In genomic region chr10:5283305-5284158, GRCh38 we compare ENCODE assay signal across 8 cellular contexts.
DNase-seq lines count a peak whose midpoint lies in the region; ATAC-seq, FAIRE-seq and TF ChIP-seq lines count a peak whose summit lies in the region.

No MANE protein-coding gene starts in this region.

- no peak for TF ChIP-seq POLR2A in adrenal gland (IDR thresholded peaks at IDR 0.05)
- TF ChIP-seq POLR2A in spleen (IDR thresholded peaks at IDR 0.05), result no peak

- no peak overlapping the region for H3K4me3 ChIP-seq in SJSA1
- no peak overlapping the region for H3K4me3 ChIP-seq in adrenal gland
- no peak overlapping the region for H3K4me3 ChIP-seq in right cardiac atrium (ENCODE audit: low read length)
- H3K4me3 ChIP-seq in spleen, result no peak overlapping the region

- peaks cover 11% of the 10 kb centered on the region; the same call in 1 of the 2 replicates for H3K36me3 ChIP-seq in SJSA1
- no peaks in the 10 kb centered on the region for H3K36me3 ChIP-seq in adrenal gland (replicated peaks in 1 of 2)
- no peaks in the 10 kb centered on the region for H3K36me3 ChIP-seq in spleen

- H3K27ac ChIP-seq in SJSA1 (peak overlapping the region; percentile 74), adrenal gland (no peak overlapping the region), right cardiac atrium (ENCODE audit: low read length) (no peak overlapping the region), spleen (peak overlapping the region in 2 of 8 donors; percentile 71 to 74)

- DNase-seq in COLO829 (ENCODE audit: low spot score), result peak; percentile 45
- DNase-seq in HT1080 (ENCODE audit: low read depth), result peak; percentile 22
- DNase-seq in SJSA1 (ENCODE audit: low read depth in 1 of 2, low spot score in 2 of 2), result peak; percentile 43 to 54
- peak; percentile 48 to 83 (median 68) for DNase-seq in adrenal gland
- DNase-seq in right cardiac atrium, result peak; percentile 68 to 83 (median 71)
- DNase-seq in spleen, result no peak
- DNase-seq in RCC 7860 (ENCODE audit: low spot score), result no peak

- H3K4me1 ChIP-seq in SJSA1 (replicated peaks), result peaks cover 18% of the 10 kb centered on the region
- no peaks in the 10 kb centered on the region for H3K4me1 ChIP-seq in adrenal gland (replicated peaks in 1 of 2)
- H3K4me1 ChIP-seq in right cardiac atrium (ENCODE audit: control insufficient read depth, insufficient read depth, low read length), result no peaks in the 10 kb centered on the region
- H3K4me1 ChIP-seq in spleen, result peaks cover 0 to 18% (median 4%) of the 10 kb centered on the region in 6 donors

- WGBS in adrenal gland, 4 donors, result 32 to 37% (median 35%) methylated on average over 14 of the region's 14 CpGs
- 42% methylated on average over 14 of the region's 14 CpGs for WGBS in right cardiac atrium
- 36 to 56% (median 51%) methylated on average over 14 of the region's 14 CpGs for WGBS in spleen, 5 donors

- intact Hi-C loops in adrenal gland (cut with DNase I), result loop anchor here (10.0 kb wide), 2 partner anchors 269 to 439 kb away; no protein-coding TSS in a partner anchor
- intact Hi-C loops in right cardiac atrium (cut with DNase I), result loop anchor here in 3 of 4 donors (2.0 to 10.0 kb wide), 3 partner anchors 433 to 439 kb away; no protein-coding TSS in a partner anchor
- intact Hi-C loops in spleen (cut with DNase I; ENCODE audit: low total_unique reads), result no loop called here

- TF ChIP-seq CTCF in adrenal gland (IDR thresholded peaks at IDR 0.05) (peak; percentile 57 to 80 (median 68)), spleen (IDR thresholded peaks at IDR 0.05 in 8 of 11, conservative IDR thresholded peaks at IDR 0.05 in 3 of 11) (peak in 9 of 11 experiments; percentile 19 to 70 (median 39))

- ATAC-seq in GM19455 (IDR thresholded peaks at IDR 0.05; ENCODE audit: unreplicated experiment) (peak; percentile 56), right cardiac atrium (peak; percentile 89 to 92)

- no peaks in the 10 kb centered on the region for H3K27me3 ChIP-seq in SJSA1 (replicated peaks)
- no peaks in the 10 kb centered on the region for H3K27me3 ChIP-seq in adrenal gland
- H3K27me3 ChIP-seq in right cardiac atrium (ENCODE audit: control insufficient read depth, insufficient read depth), result no peaks in the 10 kb centered on the region
- peaks cover 0 to 13% (median 0%) of the 10 kb centered on the region in 7 donors for H3K27me3 ChIP-seq in spleen (replicated peaks in 1 of 7)

- H3K9me3 ChIP-seq in SJSA1 (replicated peaks) (no peaks in the 10 kb centered on the region), adrenal gland (replicated peaks in 1 of 3) (no peaks in the 10 kb centered on the region), right cardiac atrium (ENCODE audit: control insufficient read depth, low read length) (no peaks in the 10 kb centered on the region), spleen (no peaks in the 10 kb centered on the region)

- no peak for FAIRE-seq in RCC 7860 (lab: Jason Lieb, UNC)

Comparison
In these comparisons a context has a peak if more than half of its experiments do, and no peak if none do; other contexts are left out.
1. DNase-seq: peak in COLO829 (single experiment), HT1080 (single experiment), SJSA1 (2 of 2), adrenal gland (7 of 7) and right cardiac atrium (3 of 3); none in spleen (single experiment) and RCC 7860 (single experiment).